In the genomic region with DNA sequence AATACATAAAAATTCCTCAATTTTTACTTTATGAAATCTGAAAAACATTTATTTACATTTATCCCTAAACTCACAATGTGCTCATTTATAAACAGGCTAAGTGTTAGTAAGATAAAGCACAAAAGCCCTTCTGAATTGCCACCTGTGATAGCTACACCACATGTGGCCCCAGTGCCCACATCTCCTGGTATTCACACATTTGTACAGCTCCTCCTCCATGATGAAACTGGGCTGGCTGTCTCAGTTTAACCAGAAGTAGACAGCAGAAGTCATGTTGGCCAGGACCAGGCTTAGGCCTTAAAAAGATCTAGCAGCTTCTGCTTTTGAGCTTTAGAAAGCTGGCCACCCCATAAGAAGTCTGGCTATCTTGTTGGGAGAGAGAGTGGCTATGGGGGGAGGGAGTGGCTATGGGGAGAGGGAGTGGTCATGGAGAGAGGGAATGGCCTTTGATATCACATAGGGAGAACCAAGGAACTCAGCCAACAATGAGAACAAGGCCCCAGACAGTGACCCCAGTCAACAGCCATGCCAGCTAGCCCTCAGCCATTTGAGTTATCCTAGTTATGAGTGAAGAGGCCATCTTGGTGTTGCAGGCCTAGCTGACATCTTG, we compare ENCODE assay signal across 18 cellular contexts. TPM values are rescaled to one million over a fixed set of nuclear protein-coding genes. Genes with fewer than 3 reads are reported as not detected.
DNase-seq lines count a peak whose midpoint lies in the region; ATAC-seq and TF ChIP-seq lines count a peak whose summit lies in the region.
"Had no signal": no experiment of that assay in that cellular context is flagged by ENCODE, and none has a peak within 500 bp of the region (broad histone marks: within the 10 kb centered on the region; RNA-seq: fewer than 3 reads in every experiment).

No MANE protein-coding gene starts in this region.

- peaks cover 5% of the 10 kb centered on the region for H3K36me3 Mint-ChIP-seq in activated CD4-positive, alpha-beta T cell treated with anti-CD3 and anti-CD28 coated beads for 36 hours (ENCODE audit: low read depth)
- peaks cover 46% of the 10 kb centered on the region for H3K36me3 Mint-ChIP-seq in central memory CD8-positive, alpha-beta T cell (ENCODE audit: insufficient read depth)

- 0 out of 2 replicates have a peak overlapping the region, but pooled peaks have one; percentile 12 for H3K14ac ChIP-seq in IMR-90 (replicated peaks; ENCODE audit: low read depth, low read length)

- peaks cover 54% of the 10 kb centered on the region for H4K20me1 ChIP-seq in IMR-90 (ENCODE audit: insufficient read depth, low read length)

- ATAC-seq in activated CD4-positive, alpha-beta T cell treated with anti-CD3 and anti-CD28 coated beads for 36 hours = no peak
- peak; percentile 27 for ATAC-seq in IMR-90 (ENCODE audit: low read depth)
- no peak for ATAC-seq in central memory CD8-positive, alpha-beta T cell (replicated peaks; ENCODE audit: extremely low read depth, poor library complexity, severe bottlenecking)
- ATAC-seq: CD8-positive, alpha-beta T cell; PC-3 had no signal

- no peak overlapping the region for H3K9ac ChIP-seq in IMR-90 (ENCODE audit: low read depth, low read length)

- no peaks in the 10 kb centered on the region for H3K9me3 Mint-ChIP-seq in activated CD4-positive, alpha-beta T cell treated with anti-CD3 and anti-CD28 coated beads for 36 hours (ENCODE audit: low read depth)
- H3K9me3 Mint-ChIP-seq in central memory CD8-positive, alpha-beta T cell = no peaks in the 10 kb centered on the region
- H3K9me3 Mint-ChIP-seq: CD8-positive, alpha-beta T cell had no signal

- no TSS peak for BruUV-seq in IMR-90 (replicated peaks; lab: Mats Ljungman, UMichigan)

- intact Hi-C loops in activated CD4-positive, alpha-beta T cell treated with anti-CD3 and anti-CD28 coated beads for 36 hours (cut with DNase I, micrococcal nuclease) = no loop called here
- intact Hi-C loops in IMR-90 (cut with micrococcal nuclease) (no loop called here), posterior vena cava (cut with DNase I) (no loop called here)

- H2BK20ac ChIP-seq in IMR-90 (ENCODE audit: low read depth, low read length) = no peak overlapping the region

- H3K23ac ChIP-seq in IMR-90 (ENCODE audit: low read depth, low read length) = peak overlapping the region; percentile 60; the same call in 1 of the 2 replicates

- H3K27me3 ChIP-seq in IMR-90 (ENCODE audit: control insufficient read depth, insufficient read depth, low read length) = no peaks in the 10 kb centered on the region

- H3K4me2 ChIP-seq in IMR-90 (ENCODE audit: low read depth, low read length) = no peak overlapping the region

- H3K4me3 Mint-ChIP-seq in activated CD4-positive, alpha-beta T cell treated with anti-CD3 and anti-CD28 coated beads for 36 hours = no peak overlapping the region
- no peak overlapping the region for H3K4me3 Mint-ChIP-seq in central memory CD8-positive, alpha-beta T cell
- H3K4me3 Mint-ChIP-seq: CD8-positive, alpha-beta T cell had no signal

- no peak overlapping the region for H4K91ac ChIP-seq in IMR-90 (ENCODE audit: insufficient read depth, low read depth, low read length)

- CTCF ChIA-PET in activated CD4-positive, alpha-beta T cell treated with anti-CD3 and anti-CD28 coated beads for 36 hours (lab: Charles Lee) = interaction anchor here (0.9 to 1.3 kb wide), 2 partner anchors 17 to 95 kb away, joined by 3 to 8 read pairs; no protein-coding TSS in a partner anchor
- CTCF ChIA-PET in IMR-90 (lab: Yijun Ruan, JAX) = no interaction called here

- H3K9me1 ChIP-seq in IMR-90 (ENCODE audit: insufficient read depth, low read length) = 0 out of 2 replicates have a peak, but pooled peaks cover 6% of the 10 kb centered on the region

- H3K36me3 ChIP-seq in IMR-90 (ENCODE audit: control insufficient read depth, insufficient read depth, low read length) = peaks cover 49% of the 10 kb centered on the region

- no peak for TF ChIP-seq CTCF in IMR-90 (conservative IDR thresholded peaks at IDR 0.05; ENCODE audit: low read depth, low read length)

- peak overlapping the region; percentile 27 for H3K27ac Mint-ChIP-seq in activated CD4-positive, alpha-beta T cell treated with anti-CD3 and anti-CD28 coated beads for 36 hours
- H3K27ac Mint-ChIP-seq in central memory CD8-positive, alpha-beta T cell (ENCODE audit: low read depth) = peak overlapping the region; percentile 26
- H3K27ac Mint-ChIP-seq: CD8-positive, alpha-beta T cell had no signal

- no peak overlapping the region for H3K4me3 ChIP-seq in IMR-90 (ENCODE audit: insufficient read depth, low read depth, low read length)

- H4K8ac ChIP-seq in IMR-90 (ENCODE audit: low read depth in 2 of 2, low read length in 2 of 2) = peak overlapping the region in 1 of 2 experiments; percentile 27; a peak in 1 of 4 replicates

- no peak for DNase-seq in activated CD4-positive, alpha-beta T cell treated with anti-CD3 and anti-CD28 coated beads for 36 hours
- no peak for DNase-seq in activated CD4-positive, alpha-beta T cell treated with anti-CD3 and anti-CD28 coated beads for 1 hour
- DNase-seq in IMR-90 = no peak
- no peak for DNase-seq in central memory CD8-positive, alpha-beta T cell (ENCODE audit: low spot score in 2 of 2)
- DNase-seq in myocyte (ENCODE audit: low read depth) = peak; percentile 61
- DNase-seq in stimulated activated CD4-positive, alpha-beta T cell treated with anti-CD3 and anti-CD28 coated beads, Interleukin-2, amount 100 ng/mL, for 48 hours = no peak
- no peak for DNase-seq in HT-29 (ENCODE audit: low spot score)
- DNase-seq in posterior vena cava (ENCODE audit: low spot score) = no peak
- DNase-seq: CD8-positive, alpha-beta T cell; DND-41; GDM1; GOT3; NCI-H1436 treated with DMSO at 0.1 percent for 48 hours; NCI-H2107; NCI-H226; NCI-H526; PC-3 had no signal

- no peak overlapping the region for H2AK5ac ChIP-seq in IMR-90 (ENCODE audit: low read depth, low read length)

- H3K79me1 ChIP-seq in IMR-90 (ENCODE audit: low read depth in 1 of 2, low read length in 2 of 2) = peaks cover 25 to 45% of the 10 kb centered on the region in 2 experiments

- in situ Hi-C loops in IMR-90 (cut with MboI; ENCODE audit: low sequenced_read_pairs) = no loop called here

- H3K18ac ChIP-seq in IMR-90 (ENCODE audit: low read depth, low read length) = 0 out of 2 replicates have a peak overlapping the region, but pooled peaks have one; percentile 20

- H2BK5ac ChIP-seq in IMR-90 (ENCODE audit: low read depth, low read length, poor library complexity, severe bottlenecking) = peak overlapping the region; percentile 36

- H2AFZ ChIP-seq in IMR-90 (replicated peaks; ENCODE audit: low read length, poor library complexity) = no peak overlapping the region

- dilution Hi-C loops in IMR-90 (cut with HindIII; ENCODE audit: low sequenced_read_pairs, unreplicated experiment) = no loop called here

- no peak overlapping the region for H3K4ac ChIP-seq in IMR-90 (ENCODE audit: low read depth, low read length)

- no peak for TF ChIP-seq POLR2A in IMR-90 (IDR thresholded peaks at IDR 0.05; ENCODE audit: low read depth, low read length)

- no peak overlapping the region for H2BK120ac ChIP-seq in IMR-90 (ENCODE audit: low read depth, low read length)

- POLR2A ChIA-PET in activated CD4-positive, alpha-beta T cell treated with anti-CD3 and anti-CD28 coated beads for 36 hours (lab: Charles Lee) = interaction anchor here (0.6 kb wide), 1 partner anchor 29 kb away, joined by 3 read pairs; no protein-coding TSS in a partner anchor
- POLR2A ChIA-PET in IMR-90 (lab: Charles Lee; ENCODE audit: unreplicated experiment) = no interaction called here

- no peaks in the 10 kb centered on the region for H3K27me3 Mint-ChIP-seq in activated CD4-positive, alpha-beta T cell treated with anti-CD3 and anti-CD28 coated beads for 36 hours
- no peaks in the 10 kb centered on the region for H3K27me3 Mint-ChIP-seq in central memory CD8-positive, alpha-beta T cell

- TF ChIP-seq RAD21 in IMR-90 (IDR thresholded peaks at IDR 0.05; ENCODE audit: low read length) = no peak

- H3K4me1 ChIP-seq in IMR-90 (ENCODE audit: control insufficient read depth, insufficient read depth, low read length) = peaks cover 5% of the 10 kb centered on the region

- H3K4me1 Mint-ChIP-seq in activated CD4-positive, alpha-beta T cell treated with anti-CD3 and anti-CD28 coated beads for 36 hours = no peaks in the 10 kb centered on the region
- peaks cover 5% of the 10 kb centered on the region for H3K4me1 Mint-ChIP-seq in central memory CD8-positive, alpha-beta T cell

- peak overlapping the region; percentile 29; the same call in 1 of the 2 replicates for H4K5ac ChIP-seq in IMR-90 (ENCODE audit: low read depth, low read length)

- no peak overlapping the region for H2BK15ac ChIP-seq in IMR-90 (ENCODE audit: low read depth, low read length)

- peak overlapping the region; percentile 32; the same call in 1 of the 2 replicates for H3K27ac ChIP-seq in IMR-90 (ENCODE audit: insufficient read depth, low read length)
- H3K27ac ChIP-seq: 22Rv1 had no signal

- no peak overlapping the region for H3K56ac ChIP-seq in IMR-90 (ENCODE audit: extremely low read depth, insufficient read depth, low read length)

- no peak overlapping the region for H2AK9ac ChIP-seq in IMR-90 (replicated peaks; ENCODE audit: low read depth, low read length, poor library complexity)

- H3K9me3 ChIP-seq in IMR-90 (ENCODE audit: control insufficient read depth, insufficient read depth, low read length) = no peaks in the 10 kb centered on the region

RNA-seq across cellular contexts. Expression of a gene that starts 47.4 kb away (rescaled TPM):
- 10 to 100 TPM; 40.5 to 42.8 TPM for total RNA-seq in activated CD4-positive, alpha-beta T cell treated with anti-CD3 and anti-CD28 coated beads for 36 hours
- total RNA-seq in IMR-90 (2012; rRNA removed) (6.1 and 13.3 TPM in 2 replicates), myocyte (23.3 and 24.4 TPM in 2 replicates), posterior vena cava (10 to 100 TPM; 29.7 to 33.0 TPM)
- polyA plus RNA-seq in IMR-90 (2012; rRNA removed) = 12.4 and 13.6 TPM in 2 replicates
- polyA plus RNA-seq in IMR-90 (2012; cell fraction: cytosol; rRNA removed) = 1.8 and 2.2 TPM in 2 replicates
- 8.1 and 70.7 TPM in 2 replicates for polyA plus RNA-seq in IMR-90 (2012; cell fraction: nucleus; rRNA removed; ENCODE audit: low replicate concordance)
- polyA plus RNA-seq in myocyte (2012) = 19.6 TPM
- total RNA-seq in HT-29 (2014; rRNA removed; shearing (Covaris generic)) = 32.0 and 35.2 TPM in 2 replicates

RNA-seq across cellular contexts. Expression of a gene that starts 48.0 kb away (rescaled TPM):
- total RNA-seq in activated CD4-positive, alpha-beta T cell treated with anti-CD3 and anti-CD28 coated beads for 36 hours = 100 to 1,000 TPM; 575 TPM
- total RNA-seq in IMR-90 (2012; rRNA removed) (253 and 330 TPM in 2 replicates), myocyte (300 and 476 TPM in 2 replicates), posterior vena cava (100 to 1,000 TPM; 615 to 636 TPM)
- 781 and 848 TPM in 2 replicates for polyA plus RNA-seq in IMR-90 (2012; rRNA removed)
- polyA plus RNA-seq in IMR-90 (2012; cell fraction: cytosol; rRNA removed) = 975 and 1,133 TPM in 2 replicates
- 2,426 and 5,868 TPM in 2 replicates for polyA plus RNA-seq in IMR-90 (2012; cell fraction: nucleus; rRNA removed; ENCODE audit: low replicate concordance)
- polyA plus RNA-seq in myocyte (2012) = 504 TPM
- total RNA-seq in HT-29 (2014; rRNA removed; shearing (Covaris generic)) = 206 and 222 TPM in 2 replicates

RNA-seq across cellular contexts. Expression of a gene that starts 57.3 kb away (rescaled TPM):
- total RNA-seq in activated CD4-positive, alpha-beta T cell treated with anti-CD3 and anti-CD28 coated beads for 36 hours = 10 to 100 TPM; 26.9 to 30.2 TPM
- total RNA-seq in IMR-90 (2012; rRNA removed) = 7.0 and 9.2 TPM in 2 replicates
- polyA plus RNA-seq in IMR-90 (2012; rRNA removed) = 6.6 and 7.7 TPM in 2 replicates
- polyA plus RNA-seq in IMR-90 (2012; cell fraction: cytosol; rRNA removed) = 1.7 and 3.1 TPM in 2 replicates
- 5.9 and 26.6 TPM in 2 replicates for polyA plus RNA-seq in IMR-90 (2012; cell fraction: nucleus; rRNA removed; ENCODE audit: low replicate concordance)
- total RNA-seq in myocyte = 10.5 and 14.5 TPM in 2 replicates
- 9.3 TPM for polyA plus RNA-seq in myocyte (2012)
- total RNA-seq in HT-29 (2014; rRNA removed; shearing (Covaris generic)) = 5.1 and 6.5 TPM in 2 replicates
- total RNA-seq in posterior vena cava = 10 to 100 TPM; 10.3 to 10.7 TPM
